ENCODE assay signal across 1 cellular context in the genomic region with DNA sequence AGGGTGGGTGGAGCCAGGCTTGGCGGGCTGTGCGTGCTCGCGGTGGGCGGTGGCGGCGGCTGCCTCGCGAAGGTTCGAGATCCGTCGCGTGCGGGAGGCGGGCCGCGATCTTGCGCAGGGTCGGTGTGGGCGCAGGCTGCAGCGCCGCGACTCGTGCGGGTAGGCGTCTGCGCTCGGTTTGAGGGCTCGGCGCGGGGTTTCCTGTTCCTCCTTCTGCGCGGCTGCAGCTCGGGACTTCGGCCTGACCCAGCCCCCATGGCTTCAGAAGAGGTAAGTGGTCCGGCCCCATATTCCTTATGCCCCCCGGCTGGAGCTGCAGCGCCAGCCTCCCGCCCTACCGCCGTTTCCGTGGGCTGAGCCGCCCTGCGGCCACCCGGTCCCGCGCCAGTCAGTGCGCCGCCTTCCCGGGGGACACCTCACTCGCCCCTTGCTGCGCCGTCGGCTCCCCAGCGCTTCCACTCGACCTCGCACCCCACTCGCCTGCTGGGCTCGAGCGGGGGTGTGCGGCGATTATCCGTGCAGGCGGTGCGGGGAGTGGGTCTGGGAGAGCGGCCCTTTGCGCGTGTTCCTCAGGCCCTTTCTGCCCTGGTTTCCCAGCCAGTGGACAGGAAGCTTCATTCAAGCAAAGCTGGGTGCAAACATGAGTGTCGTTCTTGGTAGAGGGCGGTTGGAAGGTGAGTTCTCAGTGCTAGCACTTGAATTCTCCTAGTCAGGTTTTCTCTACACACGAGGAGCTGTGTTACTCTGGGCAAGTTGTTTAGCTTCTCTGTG.
A peak's percentile ranks its signal among the peaks of the same experiment; 100 is the strongest.
TF ChIP-seq lines count a peak whose summit lies in the region.

A gene with protein sequence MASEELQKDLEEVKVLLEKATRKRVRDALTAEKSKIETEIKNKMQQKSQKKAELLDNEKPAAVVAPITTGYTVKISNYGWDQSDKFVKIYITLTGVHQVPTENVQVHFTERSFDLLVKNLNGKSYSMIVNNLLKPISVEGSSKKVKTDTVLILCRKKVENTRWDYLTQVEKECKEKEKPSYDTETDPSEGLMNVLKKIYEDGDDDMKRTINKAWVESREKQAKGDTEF (plus strand): TSS at position 22 of the 771 bp plus-strand sequence. CDS start 234 bp downstream, at position 256.

TF ChIP-seq in SK-N-SH, 30 proteins besides CTCF, POLR2A, EP300 and RAD21 (continued from another document):
- TF ChIP-seq, protein P1, sequence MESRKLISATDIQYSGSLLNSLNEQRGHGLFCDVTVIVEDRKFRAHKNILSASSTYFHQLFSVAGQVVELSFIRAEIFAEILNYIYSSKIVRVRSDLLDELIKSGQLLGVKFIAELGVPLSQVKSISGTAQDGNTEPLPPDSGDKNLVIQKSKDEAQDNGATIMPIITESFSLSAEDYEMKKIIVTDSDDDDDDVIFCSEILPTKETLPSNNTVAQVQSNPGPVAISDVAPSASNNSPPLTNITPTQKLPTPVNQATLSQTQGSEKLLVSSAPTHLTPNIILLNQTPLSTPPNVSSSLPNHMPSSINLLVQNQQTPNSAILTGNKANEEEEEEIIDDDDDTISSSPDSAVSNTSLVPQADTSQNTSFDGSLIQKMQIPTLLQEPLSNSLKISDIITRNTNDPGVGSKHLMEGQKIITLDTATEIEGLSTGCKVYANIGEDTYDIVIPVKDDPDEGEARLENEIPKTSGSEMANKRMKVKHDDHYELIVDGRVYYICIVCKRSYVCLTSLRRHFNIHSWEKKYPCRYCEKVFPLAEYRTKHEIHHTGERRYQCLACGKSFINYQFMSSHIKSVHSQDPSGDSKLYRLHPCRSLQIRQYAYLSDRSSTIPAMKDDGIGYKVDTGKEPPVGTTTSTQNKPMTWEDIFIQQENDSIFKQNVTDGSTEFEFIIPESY (IDR thresholded peaks at IDR 0.05; ENCODE audit: borderline replicate concordance, low read depth) = peak; percentile 16; the same call in 1 of the 2 replicates
- TF ChIP-seq, protein P2, sequence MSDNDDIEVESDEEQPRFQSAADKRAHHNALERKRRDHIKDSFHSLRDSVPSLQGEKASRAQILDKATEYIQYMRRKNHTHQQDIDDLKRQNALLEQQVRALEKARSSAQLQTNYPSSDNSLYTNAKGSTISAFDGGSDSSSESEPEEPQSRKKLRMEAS (IDR thresholded peaks at IDR 0.05; ENCODE audit: low read depth) = peak; percentile 89; the same call in 1 of the 2 replicates
